In genomic region chr6:151070666-151071065, GRCh38 we compare ENCODE assay signal across 11 cellular contexts.
A peak's percentile ranks its signal among the peaks of the same experiment; 100 is the strongest.
DNase-seq lines count a peak whose midpoint lies in the region; ATAC-seq and TF ChIP-seq lines count a peak whose summit lies in the region.
"Had no signal": no experiment of that assay in that cellular context is flagged by ENCODE, and none has a peak within 500 bp of the region (broad histone marks: within the 10 kb centered on the region; RNA-seq: fewer than 3 reads in every experiment).

No MANE protein-coding gene starts in this region.

- H3K27me3 ChIP-seq in Panc1 (ENCODE audit: control insufficient read depth, insufficient read depth, low read length), result no peaks in the 10 kb centered on the region
- H3K27me3 ChIP-seq in ovary, result no peaks in the 10 kb centered on the region

- no peak for TF ChIP-seq EP300 in ovary (IDR thresholded peaks at IDR 0.05)

- in situ Hi-C loops in Panc1 (cut with HindIII; ENCODE audit: low pct_unique_long_range_greater_than_20kb, low sequenced_read_pairs), result no loop called here

- H3K36me3 ChIP-seq in Panc1 (ENCODE audit: control insufficient read depth, insufficient read depth, low read length) (peaks cover 2% of the 10 kb centered on the region; the same call in 1 of the 2 replicates), ovary (no peaks in the 10 kb centered on the region)

- peaks cover 36% of the 10 kb centered on the region; the same call in 1 of the 2 replicates for H3K9me3 ChIP-seq in Panc1 (ENCODE audit: control insufficient read depth, insufficient read depth, low read depth, low read length)
- no peaks in the 10 kb centered on the region for H3K9me3 ChIP-seq in ovary

- H3K27ac ChIP-seq in Panc1 (ENCODE audit: low read length) (peak overlapping the region; percentile 98), ovary (peak overlapping the region; percentile 17 to 77)

- whole genome bisulfite sequencing in ovary, 3 donors, result 8 to 11% (median 11%) methylated on average over 2 of the region's 2 CpGs

- no peak for TF ChIP-seq POLR2A in ovary (IDR thresholded peaks at IDR 0.05)

- no peak for ATAC-seq in Panc1
- ATAC-seq: left colon, T-cell had no signal

- H3K4me3 ChIP-seq in AG09309 (ENCODE audit: control insufficient read depth, low read depth, low read length) (peak overlapping the region; percentile 9), Panc1 (ENCODE audit: low read depth in 2 of 2, low read length in 2 of 2) (no peak overlapping the region), fibroblast of villous mesenchyme (ENCODE audit: low read depth, low read length) (peak overlapping the region; percentile 21), ovary (peak overlapping the region; percentile 27)

- BruUV-seq in Panc1 (replicated peaks; lab: Mats Ljungman, UMichigan), result no TSS peak

- POLR2A ChIA-PET in Panc1 (lab: Charles Lee), result no interaction called here

- intact Hi-C loops in Panc1 (cut with micrococcal nuclease; ENCODE audit: unreplicated experiment), result no loop called here
- intact Hi-C loops in ovary (cut with DNase I), result no loop called here

- CTCF ChIA-PET in Panc1 (lab: Charles Lee), result no interaction called here

- DNase-seq in AG09309 (ENCODE audit: low read depth) (peak; percentile 61), Panc1 (ENCODE audit: low read depth, low spot score) (no peak), fibroblast of villous mesenchyme (ENCODE audit: low read depth) (peak; percentile 93), ovary (peak in 2 of 5 donors; percentile 8 to 10), SHP77 treated with DMSO at 0.1 percent for 48 hours (lab: John Stamatoyannopoulos, UW) (no peak), NCI-H1417 treated with DMSO at 0.1 percent for 48 hours (lab: John Stamatoyannopoulos, UW) (no peak), putamen (ENCODE audit: low spot score) (no peak)
- no peak for DNase-seq in activated naive CD4-positive, alpha-beta T cell treated with anti-CD3 and anti-CD28 coated beads, Interleukin-2, amount 50 U/mL, for 16 hours
- DNase-seq: left colon, NCI-H69, T-cell had no signal

- H3K4me1 ChIP-seq in Panc1 (ENCODE audit: control insufficient read depth, insufficient read depth, low read length) (peaks cover 43% of the 10 kb centered on the region), ovary (ENCODE audit: insufficient read depth) (peaks cover 15% of the 10 kb centered on the region)

- no peak for TF ChIP-seq CTCF in AG09309 (IDR thresholded peaks at IDR 0.05; ENCODE audit: control insufficient read depth, insufficient read depth, low read depth, low read length, missing control alignments)
- TF ChIP-seq CTCF in Panc1 (IDR thresholded peaks at IDR 0.05), result no peak
- no peak for TF ChIP-seq CTCF in fibroblast of villous mesenchyme (IDR thresholded peaks at IDR 0.05; ENCODE audit: insufficient read depth, low read depth, low read length)
- TF ChIP-seq CTCF in ovary (IDR thresholded peaks at IDR 0.05), result no peak

Comparison
In these comparisons a context has a peak if more than half of its experiments do, and no peak if none do; other contexts are left out.
1. DNase-seq: peak in AG09309 (single experiment) and fibroblast of villous mesenchyme (single experiment); none in Panc1 (single experiment), SHP77 treated with DMSO at 0.1 percent for 48 hours (single experiment), NCI-H1417 treated with DMSO at 0.1 percent for 48 hours (single experiment), putamen (single experiment) and activated naive CD4-positive, alpha-beta T cell treated with anti-CD3 and anti-CD28 coated beads, Interleukin-2, amount 50 U/mL, for 16 hours (single experiment).
2. H3K4me3 ChIP-seq: peak in AG09309 (single experiment), fibroblast of villous mesenchyme (single experiment) and ovary (single experiment); none in Panc1 (0 of 2).